In the genomic region with DNA sequence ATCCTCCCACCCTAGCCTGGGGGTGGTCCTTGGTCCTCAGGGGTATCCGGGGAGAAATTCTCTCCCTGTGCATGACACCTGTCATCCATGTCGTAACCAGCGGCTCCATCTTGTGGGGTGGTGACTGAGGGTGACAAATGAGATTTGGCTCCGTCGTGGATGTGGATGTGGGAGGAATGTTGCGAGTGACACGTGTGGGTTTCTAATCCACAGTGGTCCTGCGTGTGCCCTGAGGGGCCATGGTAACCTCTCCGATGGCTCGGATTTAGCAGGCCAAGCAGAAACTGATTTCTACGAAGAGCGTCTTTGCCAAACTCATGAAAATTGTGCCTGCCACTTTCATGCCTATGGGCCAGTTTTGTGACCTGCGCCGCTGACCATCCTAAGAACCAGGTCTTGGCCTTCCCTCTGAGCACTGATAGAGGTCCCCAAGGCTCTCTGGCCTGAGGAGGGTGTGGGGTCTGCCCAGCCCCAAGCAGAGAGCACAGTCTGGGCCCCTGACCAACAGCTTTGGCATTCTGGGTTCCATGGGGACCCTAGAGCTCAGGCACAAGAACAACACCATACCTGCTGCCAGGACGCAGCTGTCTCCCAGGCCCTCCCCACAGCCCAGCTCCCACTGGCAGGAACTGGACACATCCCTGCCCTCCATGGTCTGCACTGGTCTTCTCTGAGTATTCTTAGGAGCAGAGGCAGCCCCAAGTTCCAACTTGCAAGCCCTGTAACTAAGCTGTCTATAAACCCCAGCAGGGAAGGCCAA, we compare ENCODE assay signal across 20 cellular contexts.
"Had no signal": no experiment of that assay in that cellular context is flagged by ENCODE, and none has a peak within 500 bp of the region (broad histone marks: within the 10 kb centered on the region; RNA-seq: fewer than 3 reads in every experiment).

No MANE protein-coding gene starts in this region.

- H3K36me3 Mint-ChIP-seq: activated CD8-positive, alpha-beta memory T cell treated with anti-CD3 and anti-CD28 coated beads, Interleukin-2, amount 10 ng/mL, durations not matched to agents 7 days and 5 days; activated naive CD4-positive, alpha-beta T cell treated with anti-CD3 and anti-CD28 coated beads, Interleukin-2, amount 50 U/mL, for 24 hours; naive B cell had no signal

- H3K4me1 Mint-ChIP-seq: activated CD4-positive, alpha-beta T cell treated with anti-CD3 and anti-CD28 coated beads for 36 hours; activated CD8-positive, alpha-beta memory T cell treated with anti-CD3 and anti-CD28 coated beads, Interleukin-2, amount 10 ng/mL, durations not matched to agents 7 days and 5 days; activated naive CD4-positive, alpha-beta T cell treated with anti-CD3 and anti-CD28 coated beads, Interleukin-2, amount 50 U/mL, for 24 hours; endodermal cell; naive B cell had no signal

- DNase-seq: activated CD4-positive, alpha-beta T cell treated with anti-CD3 and anti-CD28 coated beads for 36 hours; activated CD4-positive, CD25-positive, alpha-beta regulatory T cell; activated CD8-positive, alpha-beta memory T cell treated with anti-CD3 and anti-CD28 coated beads, Interleukin-2, amount 10 ng/mL, durations not matched to agents 7 days and 5 days; activated CD8-positive, alpha-beta T cell treated with anti-CD3 and anti-CD28 coated beads, Interleukin-2, amount 10 ng/mL, durations not matched to agents 7 days and 5 days; activated T-cell treated with anti-CD3 and anti-CD28 coated beads, Interleukin-2, amount 50 U/mL, for 48 hours; endodermal cell; esophagus squamous epithelium; foreskin melanocyte; naive B cell; occipital lobe; stimulated activated CD4-positive, alpha-beta T cell treated with anti-CD3 and anti-CD28 coated beads, Interleukin-15, amount 100 ng/mL, for 24 hours; stimulated activated naive CD4-positive, alpha-beta T cell treated with Interleukin-2 at 50 U/mL for 16 hours had no signal

- H3K4me3 Mint-ChIP-seq: activated CD4-positive, alpha-beta T cell treated with anti-CD3 and anti-CD28 coated beads for 36 hours; activated CD8-positive, alpha-beta memory T cell treated with anti-CD3 and anti-CD28 coated beads, Interleukin-2, amount 10 ng/mL, durations not matched to agents 7 days and 5 days; activated CD8-positive, alpha-beta T cell treated with anti-CD3 and anti-CD28 coated beads, Interleukin-2, amount 10 ng/mL, durations not matched to agents 7 days and 5 days; activated naive CD4-positive, alpha-beta T cell treated with anti-CD3 and anti-CD28 coated beads, Interleukin-2, amount 50 U/mL, for 24 hours; endodermal cell; naive B cell had no signal

- H3K4me3 ChIP-seq: esophagus squamous epithelium, hepatocyte, SK-N-MC, smooth muscle cell, tibial nerve had no signal

- H3K36me3 ChIP-seq: esophagus squamous epithelium, tibial nerve had no signal

- ATAC-seq: activated CD4-positive, alpha-beta T cell treated with anti-CD3 and anti-CD28 coated beads for 36 hours; activated CD8-positive, alpha-beta memory T cell treated with anti-CD3 and anti-CD28 coated beads, Interleukin-2, amount 10 ng/mL, durations not matched to agents 7 days and 5 days; activated CD8-positive, alpha-beta T cell treated with anti-CD3 and anti-CD28 coated beads, Interleukin-2, amount 10 ng/mL, durations not matched to agents 7 days and 5 days had no signal

- FAIRE-seq: keratinocyte, urothelium cell line had no signal

- H3K27ac Mint-ChIP-seq: activated CD4-positive, alpha-beta T cell treated with anti-CD3 and anti-CD28 coated beads for 36 hours; activated CD8-positive, alpha-beta memory T cell treated with anti-CD3 and anti-CD28 coated beads, Interleukin-2, amount 10 ng/mL, durations not matched to agents 7 days and 5 days; activated CD8-positive, alpha-beta T cell treated with anti-CD3 and anti-CD28 coated beads, Interleukin-2, amount 10 ng/mL, durations not matched to agents 7 days and 5 days; activated naive CD4-positive, alpha-beta T cell treated with anti-CD3 and anti-CD28 coated beads, Interleukin-2, amount 50 U/mL, for 24 hours; activated T-helper 2 cell treated with anti-CD3 and anti-CD28 coated beads, Interferon-gamma antibody, Interleukin-2, Interleukin-4, amounts not matched to agents 10 μg/mL and 5 μg/mL and 100 μg/mL, durations not matched to agents 14 hours and 24 hours and 36 hours; endodermal cell had no signal

- H3K4me1 ChIP-seq: tibial nerve had no signal

- H3K27ac ChIP-seq: esophagus squamous epithelium, hepatocyte, SK-N-MC, tibial nerve had no signal

- H3K27me3 ChIP-seq: esophagus squamous epithelium, hepatocyte, tibial nerve had no signal

- H3K27me3 Mint-ChIP-seq: activated CD4-positive, alpha-beta T cell treated with anti-CD3 and anti-CD28 coated beads for 36 hours; activated CD8-positive, alpha-beta memory T cell treated with anti-CD3 and anti-CD28 coated beads, Interleukin-2, amount 10 ng/mL, durations not matched to agents 7 days and 5 days; activated naive CD4-positive, alpha-beta T cell treated with anti-CD3 and anti-CD28 coated beads, Interleukin-2, amount 50 U/mL, for 24 hours had no signal

- H3K9me3 ChIP-seq: esophagus squamous epithelium, tibial nerve had no signal

- H3K9me3 Mint-ChIP-seq: activated naive CD4-positive, alpha-beta T cell treated with anti-CD3 and anti-CD28 coated beads, Interleukin-2, amount 50 U/mL, for 24 hours; activated T-helper 2 cell treated with anti-CD3 and anti-CD28 coated beads, Interferon-gamma antibody, Interleukin-2, Interleukin-4, amounts not matched to agents 10 μg/mL and 5 μg/mL and 100 μg/mL, durations not matched to agents 14 hours and 24 hours and 36 hours; endodermal cell; naive B cell had no signal
